23 cellular contexts compared by ENCODE assay signal in the genomic region with DNA sequence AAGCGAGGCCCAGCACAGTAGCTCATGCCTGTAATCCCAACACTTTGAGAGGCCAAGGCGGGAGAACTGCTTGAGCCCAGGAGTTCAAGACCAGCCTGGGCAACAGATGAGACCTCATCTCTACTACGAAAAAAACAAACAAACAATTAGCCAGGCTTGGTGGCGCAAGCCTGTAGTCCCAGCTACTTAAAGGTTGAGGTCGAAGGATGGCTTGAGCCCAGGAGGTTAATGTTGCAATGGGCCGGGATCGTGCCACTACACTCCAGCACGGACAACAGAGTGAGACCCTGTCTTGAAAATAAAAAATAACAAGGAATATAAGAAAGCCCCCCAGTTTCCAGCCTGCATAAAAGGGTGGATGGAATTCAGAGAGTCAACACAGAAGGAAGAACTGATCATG. TPM values are rescaled to one million over a fixed set of nuclear protein-coding genes. Genes with fewer than 3 reads are reported as not detected.
DNase-seq lines count a peak whose midpoint lies in the region; ATAC-seq and TF ChIP-seq lines count a peak whose summit lies in the region.
"Had no signal": no experiment of that assay in that cellular context is flagged by ENCODE, and none has a peak within 500 bp of the region (broad histone marks: within the 10 kb centered on the region; RNA-seq: fewer than 3 reads in every experiment).

No MANE protein-coding gene starts in this region.

- peaks cover 41% of the 10 kb centered on the region for H3K36me3 ChIP-seq in IMR-90 (ENCODE audit: control insufficient read depth, insufficient read depth, low read length)
- H3K36me3 ChIP-seq in gastrocnemius medialis: peaks cover 0 to 21% of the 10 kb centered on the region in 2 donors

- no peak overlapping the region for H2BK20ac ChIP-seq in IMR-90 (ENCODE audit: low read depth, low read length)

- peaks cover 42% of the 10 kb centered on the region for H3K9me1 ChIP-seq in IMR-90 (ENCODE audit: insufficient read depth, low read length)

- in situ Hi-C loops in IMR-90 (cut with MboI; ENCODE audit: low sequenced_read_pairs) (no loop called here), gastrocnemius medialis (cut with MboI; ENCODE audit: low sequenced_read_pairs in 4 of 4) (loop anchor here in 1 of 4 donors (25.0 kb wide), 1 partner anchor 413 kb away; no protein-coding TSS in a partner anchor)

- no peak overlapping the region for H2AFZ ChIP-seq in IMR-90 (replicated peaks; ENCODE audit: low read length, poor library complexity)

- H3K4me3 Mint-ChIP-seq in activated T-cell treated with anti-CD3 and anti-CD28 coated beads, Interleukin-2, amount 50 U/mL, for 24 hours: no peak overlapping the region
- no peak overlapping the region for H3K4me3 Mint-ChIP-seq in activated naive CD8-positive, alpha-beta T cell treated with anti-CD3 and anti-CD28 coated beads, Interleukin-2, amount 50 U/mL, for 24 hours
- H3K4me3 Mint-ChIP-seq: activated CD8-positive, alpha-beta memory T cell treated with anti-CD3 and anti-CD28 coated beads, Interleukin-2, amount 10 ng/mL, durations not matched to agents 7 days and 5 days; central memory CD8-positive, alpha-beta T cell; WTC11 had no signal

- H3K23ac ChIP-seq in IMR-90 (ENCODE audit: low read depth, low read length): no peak overlapping the region

- H4K91ac ChIP-seq in IMR-90 (ENCODE audit: insufficient read depth, low read depth, low read length): peak overlapping the region; percentile 40; the same call in 1 of the 2 replicates

- H3K4me1 Mint-ChIP-seq in activated T-cell treated with anti-CD3 and anti-CD28 coated beads, Interleukin-2, amount 50 U/mL, for 24 hours (ENCODE audit: low read depth): peaks cover 44% of the 10 kb centered on the region
- H3K4me1 Mint-ChIP-seq in activated naive CD8-positive, alpha-beta T cell treated with anti-CD3 and anti-CD28 coated beads, Interleukin-2, amount 50 U/mL, for 24 hours: peaks cover 53% of the 10 kb centered on the region

- H3K27me3 Mint-ChIP-seq in activated T-cell treated with anti-CD3 and anti-CD28 coated beads, Interleukin-2, amount 50 U/mL, for 24 hours: no peaks in the 10 kb centered on the region
- no peaks in the 10 kb centered on the region for H3K27me3 Mint-ChIP-seq in activated naive CD8-positive, alpha-beta T cell treated with anti-CD3 and anti-CD28 coated beads, Interleukin-2, amount 50 U/mL, for 24 hours
- H3K27me3 Mint-ChIP-seq: activated CD8-positive, alpha-beta memory T cell treated with anti-CD3 and anti-CD28 coated beads, Interleukin-2, amount 10 ng/mL, durations not matched to agents 7 days and 5 days; central memory CD8-positive, alpha-beta T cell had no signal

- H3K27me3 ChIP-seq in IMR-90 (ENCODE audit: control insufficient read depth, insufficient read depth, low read length) (no peaks in the 10 kb centered on the region), gastrocnemius medialis (no peaks in the 10 kb centered on the region)
- H3K27me3 ChIP-seq: esophagus squamous epithelium, pancreas had no signal

- peak overlapping the region; percentile 91 for H3K4ac ChIP-seq in IMR-90 (ENCODE audit: low read depth, low read length)

- peak overlapping the region; percentile 78 for H3K27ac Mint-ChIP-seq in activated T-cell treated with anti-CD3 and anti-CD28 coated beads, Interleukin-2, amount 50 U/mL, for 24 hours
- H3K27ac Mint-ChIP-seq in activated naive CD8-positive, alpha-beta T cell treated with anti-CD3 and anti-CD28 coated beads, Interleukin-2, amount 50 U/mL, for 24 hours: peak overlapping the region; percentile 67

- H2BK120ac ChIP-seq in IMR-90 (ENCODE audit: low read depth, low read length): peak overlapping the region; percentile 98; the same call in 1 of the 2 replicates

- no peak for DNase-seq in activated T-cell treated with anti-CD3 and anti-CD28 coated beads, Interleukin-2, amount 50 U/mL, for 24 hours
- no peak for DNase-seq in activated T-cell treated with anti-CD3 and anti-CD28 coated beads, Interleukin-2, amount 50 U/mL, for 48 hours
- no peak for DNase-seq in IMR-90
- no peak for DNase-seq in activated naive CD8-positive, alpha-beta T cell treated with anti-CD3 and anti-CD28 coated beads, Interleukin-2, amount 50 U/mL, for 24 hours
- no peak for DNase-seq in gastrocnemius medialis
- DNase-seq in NCI-H1694 (lab: John Stamatoyannopoulos, UW): no peak
- DNase-seq in hepatic stellate cell (ENCODE audit: low spot score): no peak
- DNase-seq: activated CD8-positive, alpha-beta memory T cell treated with anti-CD3 and anti-CD28 coated beads, Interleukin-2, amount 10 ng/mL, durations not matched to agents 7 days and 5 days; aorta; DMS53; effector CD4-positive, alpha-beta T cell; esophagus squamous epithelium; glutamatergic neuron; lower lobe of right lung; MM.1S; NCI-H1694 treated with DMSO at 0.1 percent for 48 hours; NCI-H2227 treated with DMSO at 0.1 percent for 48 hours; NCI-H82; pancreas had no signal

- H4K20me1 ChIP-seq in IMR-90 (ENCODE audit: insufficient read depth, low read length): no peaks in the 10 kb centered on the region

- H4K8ac ChIP-seq in IMR-90 (ENCODE audit: low read depth in 2 of 2, low read length in 2 of 2): peak overlapping the region in 1 of 2 experiments; percentile 16; a peak in 2 of 4 replicates

- H3K4me1 ChIP-seq in IMR-90 (ENCODE audit: control insufficient read depth, insufficient read depth, low read length) (peaks cover 24% of the 10 kb centered on the region), gastrocnemius medialis (peaks cover 62 to 75% of the 10 kb centered on the region in 2 donors)
- H3K4me1 ChIP-seq: pancreas had no signal

- CTCF ChIA-PET in IMR-90 (lab: Yijun Ruan, JAX): no interaction called here

- H3K9ac ChIP-seq in IMR-90 (ENCODE audit: low read depth, low read length): no peak overlapping the region

- ATAC-seq in IMR-90 (ENCODE audit: low read depth) (no peak), gastrocnemius medialis (no peak), GM18505 (IDR thresholded peaks at IDR 0.05; ENCODE audit: unreplicated experiment) (no peak)
- ATAC-seq in activated naive CD8-positive, alpha-beta T cell treated with anti-CD3 and anti-CD28 coated beads, Interleukin-2, amount 50 U/mL, for 24 hours: no peak
- ATAC-seq: activated CD8-positive, alpha-beta memory T cell treated with anti-CD3 and anti-CD28 coated beads, Interleukin-2, amount 10 ng/mL, durations not matched to agents 7 days and 5 days; lower lobe of right lung; Panc1; WTC11 had no signal

- TF ChIP-seq CTCF in IMR-90 (conservative IDR thresholded peaks at IDR 0.05; ENCODE audit: low read depth, low read length): no peak
- no peak for TF ChIP-seq CTCF in gastrocnemius medialis (IDR thresholded peaks at IDR 0.05 in 4 of 5, conservative IDR thresholded peaks at IDR 0.05 in 1 of 5)

- H3K56ac ChIP-seq in IMR-90 (ENCODE audit: extremely low read depth, insufficient read depth, low read length): no peak overlapping the region

- no peak for TF ChIP-seq RAD21 in IMR-90 (IDR thresholded peaks at IDR 0.05; ENCODE audit: low read length)

- POLR2A ChIA-PET in IMR-90 (lab: Charles Lee; ENCODE audit: unreplicated experiment): no interaction called here

- no peak overlapping the region for H3K4me3 ChIP-seq in IMR-90 (ENCODE audit: insufficient read depth, low read depth, low read length)
- H3K4me3 ChIP-seq in gastrocnemius medialis: no peak overlapping the region
- H3K4me3 ChIP-seq: esophagus squamous epithelium, lower lobe of right lung, pancreas had no signal

- BruUV-seq in IMR-90 (replicated peaks; lab: Mats Ljungman, UMichigan): no TSS peak

- H3K36me3 Mint-ChIP-seq in activated T-cell treated with anti-CD3 and anti-CD28 coated beads, Interleukin-2, amount 50 U/mL, for 24 hours (ENCODE audit: low read depth): peaks cover 85% of the 10 kb centered on the region
- peaks cover 56% of the 10 kb centered on the region for H3K36me3 Mint-ChIP-seq in activated naive CD8-positive, alpha-beta T cell treated with anti-CD3 and anti-CD28 coated beads, Interleukin-2, amount 50 U/mL, for 24 hours (ENCODE audit: low read depth)

- H2BK15ac ChIP-seq in IMR-90 (ENCODE audit: low read depth, low read length): no peak overlapping the region; the same call in 2 of the 3 replicates

- no peak overlapping the region; the same call in 1 of the 2 replicates for H4K5ac ChIP-seq in IMR-90 (ENCODE audit: low read depth, low read length)

- H2BK5ac ChIP-seq in IMR-90 (ENCODE audit: low read depth, low read length, poor library complexity, severe bottlenecking): peak overlapping the region; percentile 97

- peaks cover 62 to 89% of the 10 kb centered on the region in 2 experiments for H3K79me1 ChIP-seq in IMR-90 (ENCODE audit: low read depth in 1 of 2, low read length in 2 of 2)

- H2AK9ac ChIP-seq in IMR-90 (replicated peaks; ENCODE audit: low read depth, low read length, poor library complexity): no peak overlapping the region

- H3K9me3 Mint-ChIP-seq in activated T-cell treated with anti-CD3 and anti-CD28 coated beads, Interleukin-2, amount 50 U/mL, for 24 hours: no peaks in the 10 kb centered on the region
- H3K9me3 Mint-ChIP-seq in activated naive CD8-positive, alpha-beta T cell treated with anti-CD3 and anti-CD28 coated beads, Interleukin-2, amount 50 U/mL, for 24 hours: no peaks in the 10 kb centered on the region
- H3K9me3 Mint-ChIP-seq: central memory CD8-positive, alpha-beta T cell; WTC11 had no signal

- no peak overlapping the region for H3K4me2 ChIP-seq in IMR-90 (ENCODE audit: low read depth, low read length)

- no peak for TF ChIP-seq POLR2A in IMR-90 (IDR thresholded peaks at IDR 0.05; ENCODE audit: low read depth, low read length)
- TF ChIP-seq POLR2A in gastrocnemius medialis (IDR thresholded peaks at IDR 0.05): no peak
- no peak for TF ChIP-seq POLR2A in GM18505 (IDR thresholded peaks at IDR 0.05; ENCODE audit: borderline replicate concordance, extremely low read depth, insufficient read depth, insufficient read length)

- H3K27ac ChIP-seq in IMR-90 (ENCODE audit: insufficient read depth, low read length): no peak overlapping the region
- H3K27ac ChIP-seq in gastrocnemius medialis: peak overlapping the region; percentile 67 to 89 (median 78)
- H3K27ac ChIP-seq: lower lobe of right lung, pancreas had no signal

- H3K18ac ChIP-seq in IMR-90 (ENCODE audit: low read depth, low read length): peak overlapping the region; percentile 33; the same call in 1 of the 2 replicates

- intact Hi-C loops in IMR-90 (cut with micrococcal nuclease): loop anchor here (5.0 to 10.0 kb wide), 2 partner anchors 37 to 160 kb away; no protein-coding TSS in a partner anchor
- intact Hi-C loops in gastrocnemius medialis (cut with DNase I; ENCODE audit: low total_unique reads): loop anchor here (10.0 kb wide), 1 partner anchor 200 kb away; no protein-coding TSS in a partner anchor

- H3K9me3 ChIP-seq in IMR-90 (ENCODE audit: control insufficient read depth, insufficient read depth, low read length) (no peaks in the 10 kb centered on the region), gastrocnemius medialis (no peaks in the 10 kb centered on the region)
- H3K9me3 ChIP-seq: esophagus squamous epithelium, lower lobe of right lung, pancreas had no signal

- 100% methylated on average over 2 of the region's 8 CpGs; no CpG with 5 or more reads in 1 of the 2 experiments for WGBS in IMR-90 (ENCODE audit: extremely low coverage in 2 of 2, insufficient read length in 1 of 2), 2 experiments

- H2AK5ac ChIP-seq in IMR-90 (ENCODE audit: low read depth, low read length): peak overlapping the region; percentile 63; the same call in 1 of the 2 replicates

- dilution Hi-C loops in IMR-90 (cut with HindIII; ENCODE audit: low sequenced_read_pairs, unreplicated experiment): no loop called here

- H3K14ac ChIP-seq in IMR-90 (replicated peaks; ENCODE audit: low read depth, low read length): peak overlapping the region; percentile 85; the same call in 1 of the 2 replicates

RNA-seq across cellular contexts. Expression of a gene that starts 40.3 kb away (rescaled TPM):
- 27.6 and 29.4 TPM in 2 replicates for total RNA-seq in IMR-90 (2012; rRNA removed)
- polyA plus RNA-seq in IMR-90 (2012; rRNA removed): 60.1 and 65.0 TPM in 2 replicates
- 40.0 and 40.7 TPM in 2 replicates for polyA plus RNA-seq in IMR-90 (2012; cell fraction: cytosol; rRNA removed)
- 81.6 and 132 TPM in 2 replicates for polyA plus RNA-seq in IMR-90 (2012; cell fraction: nucleus; rRNA removed; ENCODE audit: low replicate concordance)
- total RNA-seq in gastrocnemius medialis: 10 to 100 TPM; 20.0 to 31.5 (median 28.0) TPM
